ENCODE assay signal across 1 cellular context in the genomic region with DNA sequence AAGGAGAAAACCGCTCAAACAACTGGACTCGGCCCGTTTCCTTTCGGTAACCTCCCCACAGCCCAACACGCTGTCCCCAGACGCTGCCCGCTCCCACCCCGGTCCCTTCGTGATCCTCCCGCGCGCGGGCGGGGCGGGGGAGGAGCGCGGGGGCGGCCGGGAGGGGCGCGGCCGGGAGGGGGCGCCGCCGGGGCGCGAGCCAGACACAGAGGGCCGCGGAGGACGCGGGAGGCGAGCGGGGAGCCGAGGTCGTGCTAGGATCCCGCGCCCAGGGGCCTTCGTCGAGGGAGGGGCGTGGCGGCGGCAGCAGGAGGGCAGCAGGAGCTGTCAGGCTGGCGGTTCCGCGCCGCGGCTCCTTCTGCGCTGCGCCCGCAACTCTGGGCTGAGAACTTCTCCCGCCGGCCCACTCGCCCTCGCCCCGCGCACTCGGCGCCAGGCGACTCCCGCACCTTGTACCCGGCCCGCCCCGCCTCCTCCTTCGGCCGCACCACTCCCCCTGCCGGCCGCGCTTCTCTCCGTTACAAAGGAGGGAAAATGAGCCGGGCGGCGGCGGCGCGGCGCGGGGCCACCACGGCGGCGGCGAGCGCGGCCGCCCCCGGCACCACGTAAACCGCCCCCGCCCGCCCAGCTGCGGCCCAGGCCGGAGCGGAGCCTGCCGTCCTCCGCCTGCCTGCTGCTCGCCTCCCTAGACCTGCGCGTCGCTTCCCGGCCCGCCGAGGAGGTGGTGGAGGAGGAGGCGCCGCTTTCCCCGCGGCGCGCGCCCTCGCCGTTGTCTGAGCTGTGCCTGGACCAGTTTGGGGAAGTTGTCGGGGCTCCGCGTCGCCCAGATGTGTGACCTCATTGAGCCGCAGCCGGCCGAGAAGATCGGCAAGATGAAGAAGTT.
TF ChIP-seq lines count a peak whose summit lies in the region.

A gene (plus strand): TSS at position 521 of the 883 bp plus-strand sequence. CDS start 307 bp downstream, at position 828.

TF ChIP-seq in HepG2, 621 proteins besides CTCF, POLR2A, EP300 and RAD21 (continued from another document and continues in another):
- TF ChIP-seq, protein P1, sequence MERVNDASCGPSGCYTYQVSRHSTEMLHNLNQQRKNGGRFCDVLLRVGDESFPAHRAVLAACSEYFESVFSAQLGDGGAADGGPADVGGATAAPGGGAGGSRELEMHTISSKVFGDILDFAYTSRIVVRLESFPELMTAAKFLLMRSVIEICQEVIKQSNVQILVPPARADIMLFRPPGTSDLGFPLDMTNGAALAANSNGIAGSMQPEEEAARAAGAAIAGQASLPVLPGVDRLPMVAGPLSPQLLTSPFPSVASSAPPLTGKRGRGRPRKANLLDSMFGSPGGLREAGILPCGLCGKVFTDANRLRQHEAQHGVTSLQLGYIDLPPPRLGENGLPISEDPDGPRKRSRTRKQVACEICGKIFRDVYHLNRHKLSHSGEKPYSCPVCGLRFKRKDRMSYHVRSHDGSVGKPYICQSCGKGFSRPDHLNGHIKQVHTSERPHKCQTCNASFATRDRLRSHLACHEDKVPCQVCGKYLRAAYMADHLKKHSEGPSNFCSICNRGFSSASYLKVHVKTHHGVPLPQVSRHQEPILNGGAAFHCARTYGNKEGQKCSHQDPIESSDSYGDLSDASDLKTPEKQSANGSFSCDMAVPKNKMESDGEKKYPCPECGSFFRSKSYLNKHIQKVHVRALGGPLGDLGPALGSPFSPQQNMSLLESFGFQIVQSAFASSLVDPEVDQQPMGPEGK (CRISPR knock-in tag; IDR thresholded peaks at IDR 0.05) = peak; percentile 34; the same call in 1 of the 2 replicates
- peak; percentile 45; the same call in 1 of the 2 replicates for TF ChIP-seq HNF4G (IDR thresholded peaks at IDR 0.05; ENCODE audit: borderline replicate concordance, low read depth, low read length)
- 0 out of 2 replicates have a peak, but pooled peaks have one; percentile 43 for TF ChIP-seq HNF4G (CRISPR knock-in tag; IDR thresholded peaks at IDR 0.05; ENCODE audit: borderline replicate concordance, low read depth)
- no peak for TF ChIP-seq NR1H2 (CRISPR knock-in tag; IDR thresholded peaks at IDR 0.05; ENCODE audit: borderline replicate concordance, low read depth)
- TF ChIP-seq ETV5 (CRISPR knock-in tag; IDR thresholded peaks at IDR 0.05; ENCODE audit: borderline replicate concordance) = no peak
- TF ChIP-seq ZBTB7B (CRISPR knock-in tag; IDR thresholded peaks at IDR 0.05) = no peak
- TF ChIP-seq KAT7 (CRISPR knock-in tag; IDR thresholded peaks at IDR 0.05; ENCODE audit: borderline replicate concordance) = no peak
- TF ChIP-seq, protein P2, sequence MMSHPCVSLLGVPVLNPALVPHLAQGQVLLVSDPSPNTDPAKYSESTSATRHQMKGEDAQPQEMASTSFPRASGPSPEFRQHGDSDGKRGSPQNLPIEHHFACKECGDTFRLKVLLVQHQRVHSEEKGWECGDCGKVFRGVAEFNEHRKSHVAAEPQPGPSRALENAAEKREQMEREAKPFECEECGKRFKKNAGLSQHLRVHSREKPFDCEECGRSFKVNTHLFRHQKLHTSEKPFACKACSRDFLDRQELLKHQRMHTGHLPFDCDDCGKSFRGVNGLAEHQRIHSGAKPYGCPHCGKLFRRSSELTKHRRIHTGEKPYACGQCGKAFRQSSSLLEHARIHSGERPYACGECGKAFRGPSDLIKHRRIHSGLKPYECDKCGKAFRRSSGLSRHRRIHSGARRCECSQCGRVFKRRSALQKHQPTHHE (CRISPR knock-in tag; IDR thresholded peaks at IDR 0.05; ENCODE audit: borderline replicate concordance) = no peak
- TF ChIP-seq SP1 (IDR thresholded peaks at IDR 0.05) = no peak
- no peak for TF ChIP-seq SP1 (CRISPR knock-in tag; IDR thresholded peaks at IDR 0.05)
- TF ChIP-seq, protein P3, sequence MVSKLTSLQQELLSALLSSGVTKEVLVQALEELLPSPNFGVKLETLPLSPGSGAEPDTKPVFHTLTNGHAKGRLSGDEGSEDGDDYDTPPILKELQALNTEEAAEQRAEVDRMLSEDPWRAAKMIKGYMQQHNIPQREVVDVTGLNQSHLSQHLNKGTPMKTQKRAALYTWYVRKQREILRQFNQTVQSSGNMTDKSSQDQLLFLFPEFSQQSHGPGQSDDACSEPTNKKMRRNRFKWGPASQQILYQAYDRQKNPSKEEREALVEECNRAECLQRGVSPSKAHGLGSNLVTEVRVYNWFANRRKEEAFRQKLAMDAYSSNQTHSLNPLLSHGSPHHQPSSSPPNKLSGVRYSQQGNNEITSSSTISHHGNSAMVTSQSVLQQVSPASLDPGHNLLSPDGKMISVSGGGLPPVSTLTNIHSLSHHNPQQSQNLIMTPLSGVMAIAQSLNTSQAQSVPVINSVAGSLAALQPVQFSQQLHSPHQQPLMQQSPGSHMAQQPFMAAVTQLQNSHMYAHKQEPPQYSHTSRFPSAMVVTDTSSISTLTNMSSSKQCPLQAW (CRISPR knock-in tag; IDR thresholded peaks at IDR 0.05) = no peak
- TF ChIP-seq ZKSCAN1 (IDR thresholded peaks at IDR 0.05; ENCODE audit: low read length) = no peak
- TF ChIP-seq ZNF556 (CRISPR knock-in tag; IDR thresholded peaks at IDR 0.05; ENCODE audit: borderline replicate concordance) = no peak
- TF ChIP-seq ZNF205 (CRISPR knock-in tag; IDR thresholded peaks at IDR 0.05) = no peak
- TF ChIP-seq, protein P4, sequence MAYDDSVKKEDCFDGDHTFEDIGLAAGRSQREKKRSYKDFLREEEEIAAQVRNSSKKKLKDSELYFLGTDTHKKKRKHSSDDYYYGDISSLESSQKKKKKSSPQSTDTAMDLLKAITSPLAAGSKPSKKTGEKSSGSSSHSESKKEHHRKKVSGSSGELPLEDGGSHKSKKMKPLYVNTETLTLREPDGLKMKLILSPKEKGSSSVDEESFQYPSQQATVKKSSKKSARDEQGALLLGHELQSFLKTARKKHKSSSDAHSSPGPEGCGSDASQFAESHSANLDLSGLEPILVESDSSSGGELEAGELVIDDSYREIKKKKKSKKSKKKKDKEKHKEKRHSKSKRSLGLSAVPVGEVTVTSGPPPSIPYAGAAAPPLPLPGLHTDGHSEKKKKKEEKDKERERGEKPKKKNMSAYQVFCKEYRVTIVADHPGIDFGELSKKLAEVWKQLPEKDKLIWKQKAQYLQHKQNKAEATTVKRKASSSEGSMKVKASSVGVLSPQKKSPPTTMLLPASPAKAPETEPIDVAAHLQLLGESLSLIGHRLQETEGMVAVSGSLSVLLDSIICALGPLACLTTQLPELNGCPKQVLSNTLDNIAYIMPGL (CRISPR knock-in tag; IDR thresholded peaks at IDR 0.05; ENCODE audit: borderline replicate concordance in 1 of 2, low read depth in 1 of 2) = peak in 1 of 2 experiments; percentile 57; a peak in 1 of 4 replicates
- TF ChIP-seq, protein P5, sequence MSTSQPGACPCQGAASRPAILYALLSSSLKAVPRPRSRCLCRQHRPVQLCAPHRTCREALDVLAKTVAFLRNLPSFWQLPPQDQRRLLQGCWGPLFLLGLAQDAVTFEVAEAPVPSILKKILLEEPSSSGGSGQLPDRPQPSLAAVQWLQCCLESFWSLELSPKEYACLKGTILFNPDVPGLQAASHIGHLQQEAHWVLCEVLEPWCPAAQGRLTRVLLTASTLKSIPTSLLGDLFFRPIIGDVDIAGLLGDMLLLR (CRISPR knock-in tag; IDR thresholded peaks at IDR 0.05) = no peak
- TF ChIP-seq, protein P6, sequence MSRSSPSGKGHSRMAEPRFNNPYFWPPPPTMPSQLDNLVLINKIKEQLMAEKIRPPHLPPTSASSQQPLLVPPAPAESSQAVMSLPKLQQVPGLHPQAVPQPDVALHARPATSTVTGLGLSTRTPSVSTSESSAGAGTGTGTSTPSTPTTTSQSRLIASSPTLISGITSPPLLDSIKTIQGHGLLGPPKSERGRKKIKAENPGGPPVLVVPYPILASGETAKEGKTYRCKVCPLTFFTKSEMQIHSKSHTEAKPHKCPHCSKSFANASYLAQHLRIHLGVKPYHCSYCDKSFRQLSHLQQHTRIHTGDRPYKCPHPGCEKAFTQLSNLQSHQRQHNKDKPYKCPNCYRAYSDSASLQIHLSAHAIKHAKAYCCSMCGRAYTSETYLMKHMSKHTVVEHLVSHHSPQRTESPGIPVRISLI (CRISPR knock-in tag; IDR thresholded peaks at IDR 0.05; ENCODE audit: borderline replicate concordance) = no peak
- TF ChIP-seq ARNT2 (CRISPR knock-in tag; IDR thresholded peaks at IDR 0.05; ENCODE audit: low read depth) = no peak; the same call in 1 of the 2 replicates
- no peak for TF ChIP-seq ZBTB7A (CRISPR knock-in tag; IDR thresholded peaks at IDR 0.05)
- no peak for TF ChIP-seq FOXK1 (CRISPR knock-in tag; IDR thresholded peaks at IDR 0.05; ENCODE audit: borderline replicate concordance, low read depth)
- TF ChIP-seq, protein P7, sequence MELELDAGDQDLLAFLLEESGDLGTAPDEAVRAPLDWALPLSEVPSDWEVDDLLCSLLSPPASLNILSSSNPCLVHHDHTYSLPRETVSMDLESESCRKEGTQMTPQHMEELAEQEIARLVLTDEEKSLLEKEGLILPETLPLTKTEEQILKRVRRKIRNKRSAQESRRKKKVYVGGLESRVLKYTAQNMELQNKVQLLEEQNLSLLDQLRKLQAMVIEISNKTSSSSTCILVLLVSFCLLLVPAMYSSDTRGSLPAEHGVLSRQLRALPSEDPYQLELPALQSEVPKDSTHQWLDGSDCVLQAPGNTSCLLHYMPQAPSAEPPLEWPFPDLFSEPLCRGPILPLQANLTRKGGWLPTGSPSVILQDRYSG (CRISPR knock-in tag; IDR thresholded peaks at IDR 0.05) = no peak
- TF ChIP-seq, protein P8, sequence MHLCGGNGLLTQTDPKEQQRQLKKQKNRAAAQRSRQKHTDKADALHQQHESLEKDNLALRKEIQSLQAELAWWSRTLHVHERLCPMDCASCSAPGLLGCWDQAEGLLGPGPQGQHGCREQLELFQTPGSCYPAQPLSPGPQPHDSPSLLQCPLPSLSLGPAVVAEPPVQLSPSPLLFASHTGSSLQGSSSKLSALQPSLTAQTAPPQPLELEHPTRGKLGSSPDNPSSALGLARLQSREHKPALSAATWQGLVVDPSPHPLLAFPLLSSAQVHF (CRISPR knock-in tag; IDR thresholded peaks at IDR 0.05) = no peak
- TF ChIP-seq SRSF9 (IDR thresholded peaks at IDR 0.05; ENCODE audit: borderline replicate concordance, insufficient read depth, low read depth, low read length, poor library complexity, severe bottlenecking) = no peak
- no peak for TF ChIP-seq ZNF652 (CRISPR knock-in tag; IDR thresholded peaks at IDR 0.05; ENCODE audit: borderline replicate concordance, low read depth)
- TF ChIP-seq ARHGAP35 (CRISPR knock-in tag; IDR thresholded peaks at IDR 0.05; ENCODE audit: borderline replicate concordance) = 0 out of 2 replicates have a peak, but pooled peaks have one; percentile 39
- TF ChIP-seq KLF16 (CRISPR knock-in tag; IDR thresholded peaks at IDR 0.05) = no peak
- TF ChIP-seq, protein P9, sequence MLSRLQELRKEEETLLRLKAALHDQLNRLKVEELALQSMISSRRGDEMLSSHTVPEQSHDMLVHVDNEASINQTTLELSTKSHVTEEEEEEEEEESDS (CRISPR knock-in tag; IDR thresholded peaks at IDR 0.05; ENCODE audit: borderline replicate concordance) = no peak
- TF ChIP-seq, protein P10, sequence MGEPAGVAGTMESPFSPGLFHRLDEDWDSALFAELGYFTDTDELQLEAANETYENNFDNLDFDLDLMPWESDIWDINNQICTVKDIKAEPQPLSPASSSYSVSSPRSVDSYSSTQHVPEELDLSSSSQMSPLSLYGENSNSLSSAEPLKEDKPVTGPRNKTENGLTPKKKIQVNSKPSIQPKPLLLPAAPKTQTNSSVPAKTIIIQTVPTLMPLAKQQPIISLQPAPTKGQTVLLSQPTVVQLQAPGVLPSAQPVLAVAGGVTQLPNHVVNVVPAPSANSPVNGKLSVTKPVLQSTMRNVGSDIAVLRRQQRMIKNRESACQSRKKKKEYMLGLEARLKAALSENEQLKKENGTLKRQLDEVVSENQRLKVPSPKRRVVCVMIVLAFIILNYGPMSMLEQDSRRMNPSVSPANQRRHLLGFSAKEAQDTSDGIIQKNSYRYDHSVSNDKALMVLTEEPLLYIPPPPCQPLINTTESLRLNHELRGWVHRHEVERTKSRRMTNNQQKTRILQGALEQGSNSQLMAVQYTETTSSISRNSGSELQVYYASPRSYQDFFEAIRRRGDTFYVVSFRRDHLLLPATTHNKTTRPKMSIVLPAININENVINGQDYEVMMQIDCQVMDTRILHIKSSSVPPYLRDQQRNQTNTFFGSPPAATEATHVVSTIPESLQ (CRISPR knock-in tag; conservative IDR thresholded peaks at IDR 0.05) = no peak
- peak; percentile 71 for TF ChIP-seq ZNF777 (CRISPR knock-in tag; IDR thresholded peaks at IDR 0.05)
- TF ChIP-seq CC2D1A (CRISPR knock-in tag; IDR thresholded peaks at IDR 0.05) = no peak
- TF ChIP-seq PRMT3 (CRISPR knock-in tag; IDR thresholded peaks at IDR 0.05; ENCODE audit: borderline replicate concordance, low read depth) = no peak
- 0 out of 2 replicates have a peak, but pooled peaks have one; percentile 18 for TF ChIP-seq EZH2 (conservative IDR thresholded peaks at IDR 0.05; ENCODE audit: low read depth, low read length)
- TF ChIP-seq, protein P11, sequence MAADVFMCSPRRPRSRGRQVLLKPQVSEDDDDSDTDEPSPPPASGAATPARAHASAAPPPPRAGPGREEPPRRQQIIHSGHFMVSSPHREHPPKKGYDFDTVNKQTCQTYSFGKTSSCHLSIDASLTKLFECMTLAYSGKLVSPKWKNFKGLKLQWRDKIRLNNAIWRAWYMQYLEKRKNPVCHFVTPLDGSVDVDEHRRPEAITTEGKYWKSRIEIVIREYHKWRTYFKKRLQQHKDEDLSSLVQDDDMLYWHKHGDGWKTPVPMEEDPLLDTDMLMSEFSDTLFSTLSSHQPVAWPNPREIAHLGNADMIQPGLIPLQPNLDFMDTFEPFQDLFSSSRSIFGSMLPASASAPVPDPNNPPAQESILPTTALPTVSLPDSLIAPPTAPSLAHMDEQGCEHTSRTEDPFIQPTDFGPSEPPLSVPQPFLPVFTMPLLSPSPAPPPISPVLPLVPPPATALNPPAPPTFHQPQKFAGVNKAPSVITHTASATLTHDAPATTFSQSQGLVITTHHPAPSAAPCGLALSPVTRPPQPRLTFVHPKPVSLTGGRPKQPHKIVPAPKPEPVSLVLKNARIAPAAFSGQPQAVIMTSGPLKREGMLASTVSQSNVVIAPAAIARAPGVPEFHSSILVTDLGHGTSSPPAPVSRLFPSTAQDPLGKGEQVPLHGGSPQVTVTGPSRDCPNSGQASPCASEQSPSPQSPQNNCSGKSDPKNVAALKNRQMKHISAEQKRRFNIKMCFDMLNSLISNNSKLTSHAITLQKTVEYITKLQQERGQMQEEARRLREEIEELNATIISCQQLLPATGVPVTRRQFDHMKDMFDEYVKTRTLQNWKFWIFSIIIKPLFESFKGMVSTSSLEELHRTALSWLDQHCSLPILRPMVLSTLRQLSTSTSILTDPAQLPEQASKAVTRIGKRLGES (CRISPR knock-in tag; IDR thresholded peaks at IDR 0.05; ENCODE audit: borderline replicate concordance) = no peak
- TF ChIP-seq FOXC1 (CRISPR knock-in tag; IDR thresholded peaks at IDR 0.05; ENCODE audit: borderline replicate concordance) = no peak; the same call in 1 of the 2 replicates
